In the genomic region with DNA sequence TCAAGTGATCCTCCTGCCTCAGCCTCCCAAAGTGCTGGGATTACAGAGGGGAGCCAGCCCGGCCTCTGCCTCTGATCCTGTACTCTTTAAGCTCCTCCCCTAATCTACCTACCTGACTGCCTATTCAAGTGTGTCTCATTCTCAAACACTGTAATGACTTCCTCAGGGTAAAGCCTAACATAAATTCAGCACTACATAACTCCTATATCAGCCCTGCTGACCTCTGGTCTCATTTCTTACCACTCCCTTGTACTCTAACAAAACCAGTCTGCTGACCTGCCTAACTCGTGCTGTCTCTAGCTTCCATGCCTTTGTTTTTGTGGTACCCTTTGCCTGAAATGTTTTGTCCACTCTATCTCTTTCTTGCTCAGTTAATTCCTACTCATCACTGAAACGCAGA, we compare ENCODE assay signal across 26 cellular contexts. TPM values are rescaled to one million over a fixed set of nuclear protein-coding genes. Genes with fewer than 3 reads are reported as not detected.
"Had no signal": no experiment of that assay in that cellular context is flagged by ENCODE, and none has a peak within 500 bp of the region (broad histone marks: within the 10 kb centered on the region; RNA-seq: fewer than 3 reads in every experiment).

No MANE protein-coding gene starts in this region.

- FAIRE-seq: endometrium, frontal cortex, keratinocyte had no signal

- H3K27ac ChIP-seq: ovary, psoas muscle, sigmoid colon, spleen, testis had no signal

- ATAC-seq: effector memory CD8-positive, alpha-beta T cell; left lobe of liver; naive thymus-derived CD8-positive, alpha-beta T cell; psoas muscle; right cardiac atrium; stimulated activated memory B cell treated with anti-CD40 and anti-IgM and Interleukin-4, amounts not matched to agents 10 μg/mL and 1 μg/mL and 100 μg/mL, for 72 hours; stimulated activated naive CD8-positive, alpha-beta T cell treated with anti-CD3 and anti-CD28 coated beads, Interleukin-15, Interleukin-2, amounts not matched to agents 100 U/mL and 50 U/mL, for 24 hours had no signal

- H3K4me3 ChIP-seq: lung, ovary, psoas muscle, sigmoid colon, spleen, testis, tibial artery had no signal

- H3K36me3 Mint-ChIP-seq: naive thymus-derived CD8-positive, alpha-beta T cell; stimulated activated memory B cell treated with anti-CD40 and anti-IgM and Interleukin-4, amounts not matched to agents 10 μg/mL and 1 μg/mL and 100 μg/mL, for 72 hours had no signal

- H3K36me3 ChIP-seq: ovary, sigmoid colon, spleen, tibial artery had no signal

- H3K9me3 Mint-ChIP-seq: effector memory CD8-positive, alpha-beta T cell; mesothelial cell of epicardium; nephron progenitor cell; stimulated activated memory B cell treated with anti-CD40 and anti-IgM and Interleukin-4, amounts not matched to agents 10 μg/mL and 1 μg/mL and 100 μg/mL, for 72 hours had no signal

- H3K27ac Mint-ChIP-seq: effector memory CD8-positive, alpha-beta T cell; mesothelial cell of epicardium; nephron progenitor cell; stimulated activated memory B cell treated with anti-CD40 and anti-IgM and Interleukin-4, amounts not matched to agents 10 μg/mL and 1 μg/mL and 100 μg/mL, for 72 hours had no signal

- DNase-seq: cerebellar nuclear complex; cortex of kidney; effector memory CD8-positive, alpha-beta T cell; erythroblast; mesenchymal stem cell; naive thymus-derived CD8-positive, alpha-beta T cell; nephron progenitor cell; occipital lobe; ovary; posterior cingulate gyrus; psoas muscle; right cardiac atrium; sigmoid colon; spleen; stimulated activated CD4-positive, alpha-beta T cell treated with anti-CD3 and anti-CD28 coated beads, Interleukin-4, amount 100 ng/mL, for 4 hours; stimulated activated naive CD8-positive, alpha-beta T cell treated with anti-CD3 and anti-CD28 coated beads, Interleukin-15, Interleukin-2, amounts not matched to agents 100 U/mL and 50 U/mL, for 24 hours; substantia nigra; testis; tibial artery had no signal

- H3K4me3 Mint-ChIP-seq: effector memory CD8-positive, alpha-beta T cell; mesothelial cell of epicardium; naive thymus-derived CD8-positive, alpha-beta T cell; nephron progenitor cell; stimulated activated memory B cell treated with anti-CD40 and anti-IgM and Interleukin-4, amounts not matched to agents 10 μg/mL and 1 μg/mL and 100 μg/mL, for 72 hours had no signal

- H3K4me1 ChIP-seq: psoas muscle, testis had no signal

- H3K9me3 ChIP-seq: ovary, psoas muscle, sigmoid colon, spleen, testis, tibial artery had no signal

- H3K27me3 ChIP-seq: ovary, sigmoid colon, spleen, testis, tibial artery had no signal

RNA-seq across cellular contexts. Expression of a gene that starts 23.2 kb away (rescaled TPM):
- total RNA-seq: naive thymus-derived CD8-positive, alpha-beta T cell had no signal
- polyA plus RNA-seq: naive thymus-derived CD8-positive, alpha-beta T cell had no signal
